15 cellular contexts compared by ENCODE assay signal in the genomic region with DNA sequence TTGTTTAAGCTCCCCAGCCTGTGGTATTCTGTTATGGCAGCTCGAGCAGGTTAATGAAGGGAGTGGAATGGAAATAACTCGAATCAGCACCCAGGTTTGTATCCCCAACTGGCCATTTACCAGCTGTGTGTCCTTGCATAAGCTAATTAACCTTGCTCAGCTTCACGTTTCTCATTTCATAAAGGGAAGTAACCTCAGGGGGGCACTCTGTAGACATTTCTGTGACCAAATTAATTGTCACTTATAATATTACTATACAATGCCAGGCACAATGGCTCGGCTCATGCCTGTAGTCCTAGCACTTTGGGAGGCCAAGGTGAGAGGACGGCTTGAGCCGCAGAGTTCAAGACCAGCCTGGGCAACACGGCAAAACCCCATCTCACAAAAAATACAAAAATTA. TPM values are rescaled to one million over a fixed set of nuclear protein-coding genes. Genes with fewer than 3 reads are reported as not detected.
DNase-seq lines count a peak whose midpoint lies in the region; ATAC-seq and TF ChIP-seq lines count a peak whose summit lies in the region.
"Had no signal": no experiment of that assay in that cellular context is flagged by ENCODE, and none has a peak within 500 bp of the region (broad histone marks: within the 10 kb centered on the region; RNA-seq: fewer than 3 reads in every experiment).

No MANE protein-coding gene starts in this region.

- peaks cover 0 to 90% (median 38%) of the 10 kb centered on the region in 6 donors for H3K36me3 ChIP-seq in spleen
- H3K36me3 ChIP-seq: SJCRH30 had no signal

- CTCF ChIA-PET in activated naive CD4-positive, alpha-beta T cell treated with anti-CD3 and anti-CD28 coated beads, Interleukin-2, amount 10 ng/mL, durations not matched to agents 7 days and 5 days (lab: Charles Lee), result interaction anchor here (0.7 to 2.2 kb wide), 8 partner anchors 9 to 300 kb away, joined by 3 to 19 read pairs (median 4); no protein-coding TSS in a partner anchor

- H3K27ac Mint-ChIP-seq in activated naive CD4-positive, alpha-beta T cell treated with anti-CD3 and anti-CD28 coated beads, Interleukin-2, amount 10 ng/mL, durations not matched to agents 7 days and 5 days, result peak overlapping the region; percentile 19
- no peak overlapping the region for H3K27ac Mint-ChIP-seq in stimulated activated naive B cell treated with anti-CD40 and anti-IgM and Interleukin-4, amounts not matched to agents 10 μg/mL and 1 μg/mL and 100 μg/mL, for 72 hours
- H3K27ac Mint-ChIP-seq: activated CD4-positive, alpha-beta T cell treated with anti-CD3 and anti-CD28 coated beads, Interleukin-2, amount 10 ng/mL, durations not matched to agents 24 days and 14 days; stimulated activated naive CD8-positive, alpha-beta T cell treated with anti-CD3 and anti-CD28 coated beads, Interleukin-15, Interleukin-2, amounts not matched to agents 100 ng/mL and 50 ng/mL, for 24 hours had no signal

- H3K27ac ChIP-seq in VCaP (no peak overlapping the region), spleen (no peak overlapping the region)
- H3K27ac ChIP-seq: neutrophil, SJCRH30 had no signal

- intact Hi-C loops in spleen (cut with DNase I; ENCODE audit: low total_unique reads), result no loop called here

- no peaks in the 10 kb centered on the region for H3K9me3 ChIP-seq in spleen
- H3K9me3 ChIP-seq: neutrophil, SJCRH30 had no signal

- no peaks in the 10 kb centered on the region for H3K4me1 Mint-ChIP-seq in activated naive CD4-positive, alpha-beta T cell treated with anti-CD3 and anti-CD28 coated beads, Interleukin-2, amount 10 ng/mL, durations not matched to agents 7 days and 5 days
- H3K4me1 Mint-ChIP-seq in stimulated activated naive B cell treated with anti-CD40 and anti-IgM and Interleukin-4, amounts not matched to agents 10 μg/mL and 1 μg/mL and 100 μg/mL, for 72 hours, result peaks cover 0 to 2% of the 10 kb centered on the region in 2 donors

- no peaks in the 10 kb centered on the region for H3K27me3 Mint-ChIP-seq in activated naive CD4-positive, alpha-beta T cell treated with anti-CD3 and anti-CD28 coated beads, Interleukin-2, amount 10 ng/mL, durations not matched to agents 7 days and 5 days
- H3K27me3 Mint-ChIP-seq in stimulated activated naive B cell treated with anti-CD40 and anti-IgM and Interleukin-4, amounts not matched to agents 10 μg/mL and 1 μg/mL and 100 μg/mL, for 72 hours, result no peaks in the 10 kb centered on the region
- H3K27me3 Mint-ChIP-seq: activated CD4-positive, alpha-beta T cell treated with anti-CD3 and anti-CD28 coated beads, Interleukin-2, amount 10 ng/mL, durations not matched to agents 24 days and 14 days; stimulated activated naive CD8-positive, alpha-beta T cell treated with anti-CD3 and anti-CD28 coated beads, Interleukin-15, Interleukin-2, amounts not matched to agents 100 ng/mL and 50 ng/mL, for 24 hours had no signal

- H3K27me3 ChIP-seq in spleen (replicated peaks in 1 of 7), result no peaks in the 10 kb centered on the region
- H3K27me3 ChIP-seq: neutrophil, SJCRH30 had no signal

- peak; percentile 60 to 62 for ATAC-seq in stimulated activated naive B cell treated with anti-CD40 and anti-IgM and Interleukin-4, amounts not matched to agents 10 μg/mL and 1 μg/mL and 100 μg/mL, for 72 hours (replicated peaks)
- no peak for ATAC-seq in GM19035 (IDR thresholded peaks at IDR 0.05; ENCODE audit: unreplicated experiment)

- WGBS in spleen, 5 donors, result 61 to 76% (median 71%) methylated on average over 7 of the region's 7 CpGs

- no peaks in the 10 kb centered on the region for H3K9me3 Mint-ChIP-seq in activated naive CD4-positive, alpha-beta T cell treated with anti-CD3 and anti-CD28 coated beads, Interleukin-2, amount 10 ng/mL, durations not matched to agents 7 days and 5 days
- H3K9me3 Mint-ChIP-seq in stimulated activated naive B cell treated with anti-CD40 and anti-IgM and Interleukin-4, amounts not matched to agents 10 μg/mL and 1 μg/mL and 100 μg/mL, for 72 hours, result no peaks in the 10 kb centered on the region
- H3K9me3 Mint-ChIP-seq: activated CD4-positive, alpha-beta T cell treated with anti-CD3 and anti-CD28 coated beads, Interleukin-2, amount 10 ng/mL, durations not matched to agents 24 days and 14 days; stimulated activated naive CD8-positive, alpha-beta T cell treated with anti-CD3 and anti-CD28 coated beads, Interleukin-15, Interleukin-2, amounts not matched to agents 100 ng/mL and 50 ng/mL, for 24 hours had no signal

- no peak for TF ChIP-seq POLR2A in NB4 (IDR thresholded peaks at IDR 0.05; ENCODE audit: extremely low read depth, insufficient read length)
- no peak for TF ChIP-seq POLR2A in spleen (IDR thresholded peaks at IDR 0.05)

- no peak overlapping the region for H3K4me3 Mint-ChIP-seq in activated naive CD4-positive, alpha-beta T cell treated with anti-CD3 and anti-CD28 coated beads, Interleukin-2, amount 10 ng/mL, durations not matched to agents 7 days and 5 days
- no peak overlapping the region for H3K4me3 Mint-ChIP-seq in stimulated activated naive B cell treated with anti-CD40 and anti-IgM and Interleukin-4, amounts not matched to agents 10 μg/mL and 1 μg/mL and 100 μg/mL, for 72 hours
- H3K4me3 Mint-ChIP-seq: activated CD4-positive, alpha-beta T cell treated with anti-CD3 and anti-CD28 coated beads, Interleukin-2, amount 10 ng/mL, durations not matched to agents 24 days and 14 days; stimulated activated naive CD8-positive, alpha-beta T cell treated with anti-CD3 and anti-CD28 coated beads, Interleukin-15, Interleukin-2, amounts not matched to agents 100 ng/mL and 50 ng/mL, for 24 hours had no signal

- peaks cover 38% of the 10 kb centered on the region for H3K36me3 Mint-ChIP-seq in activated naive CD4-positive, alpha-beta T cell treated with anti-CD3 and anti-CD28 coated beads, Interleukin-2, amount 10 ng/mL, durations not matched to agents 7 days and 5 days
- peaks cover 11 to 26% of the 10 kb centered on the region in 2 donors for H3K36me3 Mint-ChIP-seq in stimulated activated naive B cell treated with anti-CD40 and anti-IgM and Interleukin-4, amounts not matched to agents 10 μg/mL and 1 μg/mL and 100 μg/mL, for 72 hours

- TF ChIP-seq CTCF in NB4 (IDR thresholded peaks at IDR 0.05; ENCODE audit: low read depth, low read length) (peak; percentile 16), VCaP (conservative IDR thresholded peaks at IDR 0.05) (peak; percentile 64), spleen (IDR thresholded peaks at IDR 0.05 in 8 of 11, conservative IDR thresholded peaks at IDR 0.05 in 3 of 11) (peak in 1 of 11 experiments; percentile 8)

- no peak overlapping the region for H3K4me3 ChIP-seq in NB4 (ENCODE audit: low read depth, low read length)
- H3K4me3 ChIP-seq in spleen, result no peak overlapping the region
- H3K4me3 ChIP-seq: SJCRH30 had no signal

- DNase-seq in activated naive CD4-positive, alpha-beta T cell treated with anti-CD3 and anti-CD28 coated beads, Interleukin-2, amount 10 ng/mL, durations not matched to agents 7 days and 5 days, result no peak
- no peak for DNase-seq in activated naive CD4-positive, alpha-beta T cell treated with anti-CD3 and anti-CD28 coated beads, Interleukin-2, amount 50 U/mL, for 16 hours
- DNase-seq in NB4 (ENCODE audit: low read depth), result peak; percentile 59
- no peak for DNase-seq in stimulated activated naive B cell treated with anti-CD40 and anti-IgM and Interleukin-4, amounts not matched to agents 10 μg/mL and 1 μg/mL and 100 μg/mL, for 72 hours
- DNase-seq in activated CD4-positive, alpha-beta T cell treated with anti-CD3 and anti-CD28 coated beads for 4 hours, result no peak
- no peak for DNase-seq in spleen
- DNase-seq: activated CD4-positive, alpha-beta T cell treated with anti-CD3 and anti-CD28 coated beads, Interleukin-2, amount 10 ng/mL, durations not matched to agents 24 days and 14 days; activated gamma-delta T cell treated with Interleukin-2 at 50 U/mL for 16 hours; NCI-H2081 treated with DMSO at 0.1 percent for 48 hours had no signal

- peaks cover 0 to 5% (median 0%) of the 10 kb centered on the region in 6 donors for H3K4me1 ChIP-seq in spleen
- H3K4me1 ChIP-seq: SJCRH30 had no signal

RNA-seq across cellular contexts. Expression of gene ADA2, which starts 13.8 kb away (rescaled TPM):
- 100 to 1,000 TPM; 115 to 187 (median 166) TPM for total RNA-seq in spleen
- 10 to 100 TPM; 22.0 to 30.2 (median 22.7) TPM for polyA plus RNA-seq in spleen
- polyA plus RNA-seq: keratinocyte had no signal

RNA-seq across cellular contexts. Expression of gene HDHD5, which starts 46.4 kb away (rescaled TPM):
- total RNA-seq in spleen, result 10 to 100 TPM; 27.9 to 40.8 (median 31.6) TPM
- polyA plus RNA-seq in spleen, result 10 to 100 TPM; 25.4 to 47.6 (median 33.0) TPM
